20 cellular contexts compared by ENCODE assay signal in the genomic region with DNA sequence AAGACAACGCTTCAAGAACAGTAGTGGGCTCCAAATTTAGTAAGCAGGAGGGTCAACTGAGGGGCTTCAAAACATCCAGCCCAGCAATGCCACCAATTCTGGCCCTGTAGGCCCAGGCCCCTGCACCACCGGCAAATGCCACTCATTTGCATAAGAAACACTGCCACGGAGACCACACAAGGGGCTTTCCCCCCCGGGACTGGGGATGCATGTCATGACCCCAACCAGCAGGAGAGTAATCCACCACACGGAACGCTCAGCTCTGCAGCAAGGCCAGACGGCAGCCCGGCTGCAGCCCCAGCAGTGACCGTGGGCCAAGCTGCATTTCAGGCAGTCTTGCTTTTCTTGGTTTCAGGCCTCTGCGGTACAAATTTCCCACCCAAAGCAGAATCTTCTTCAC. TPM values are rescaled to one million over a fixed set of nuclear protein-coding genes. Genes with fewer than 3 reads are reported as not detected.
DNase-seq lines count a peak whose midpoint lies in the region; ATAC-seq and TF ChIP-seq lines count a peak whose summit lies in the region.
"Had no signal": no experiment of that assay in that cellular context is flagged by ENCODE, and none has a peak within 500 bp of the region (broad histone marks: within the 10 kb centered on the region; RNA-seq: fewer than 3 reads in every experiment).

No MANE protein-coding gene starts in this region.

- TF ChIP-seq CTCF in chondrocyte (IDR thresholded peaks at IDR 0.05) (no peak), nephron progenitor cell (IDR thresholded peaks at IDR 0.05) (no peak)

- H3K36me3 Mint-ChIP-seq in chondrocyte (ENCODE audit: low read depth) (peaks cover 17% of the 10 kb centered on the region), nephron progenitor cell (ENCODE audit: low read depth) (peaks cover 31% of the 10 kb centered on the region)

- no peak overlapping the region for H3K4me3 Mint-ChIP-seq in stimulated activated naive CD8-positive, alpha-beta T cell treated with anti-CD3 and anti-CD28 coated beads, Interleukin-15, amount 100 ng/mL, for 72 hours
- H3K4me3 Mint-ChIP-seq in chondrocyte (ENCODE audit: unreplicated experiment), result no peak overlapping the region
- no peak overlapping the region for H3K4me3 Mint-ChIP-seq in nephron progenitor cell
- H3K4me3 Mint-ChIP-seq: naive thymus-derived CD4-positive, alpha-beta T cell had no signal

- ATAC-seq in stimulated activated naive CD8-positive, alpha-beta T cell treated with anti-CD3 and anti-CD28 coated beads, Interleukin-15, Interleukin-2, amounts not matched to agents 100 U/mL and 50 U/mL, for 24 hours, result peak; percentile 40
- ATAC-seq in stimulated activated naive CD8-positive, alpha-beta T cell treated with anti-CD3 and anti-CD28 coated beads, Interleukin-15, amount 100 ng/mL, for 72 hours, result no peak
- ATAC-seq in HG02885 (IDR thresholded peaks at IDR 0.05; ENCODE audit: poor library complexity, unreplicated experiment), result no peak
- ATAC-seq: naive thymus-derived CD4-positive, alpha-beta T cell had no signal

- H3K27me3 Mint-ChIP-seq in stimulated activated naive CD8-positive, alpha-beta T cell treated with anti-CD3 and anti-CD28 coated beads, Interleukin-15, amount 100 ng/mL, for 72 hours, result no peaks in the 10 kb centered on the region
- H3K27me3 Mint-ChIP-seq in chondrocyte (ENCODE audit: low read depth) (no peaks in the 10 kb centered on the region), nephron progenitor cell (ENCODE audit: low read depth, poor library complexity) (peaks cover 2% of the 10 kb centered on the region)
- H3K27me3 Mint-ChIP-seq: naive thymus-derived CD4-positive, alpha-beta T cell had no signal

- no peaks in the 10 kb centered on the region for H3K9me3 Mint-ChIP-seq in stimulated activated naive CD8-positive, alpha-beta T cell treated with anti-CD3 and anti-CD28 coated beads, Interleukin-15, amount 100 ng/mL, for 72 hours
- H3K9me3 Mint-ChIP-seq in chondrocyte (ENCODE audit: low read depth) (no peaks in the 10 kb centered on the region), nephron progenitor cell (no peaks in the 10 kb centered on the region)
- H3K9me3 Mint-ChIP-seq: naive thymus-derived CD4-positive, alpha-beta T cell had no signal

- peaks cover 38% of the 10 kb centered on the region for H3K4me1 Mint-ChIP-seq in stimulated activated naive CD8-positive, alpha-beta T cell treated with anti-CD3 and anti-CD28 coated beads, Interleukin-15, amount 100 ng/mL, for 72 hours
- peaks cover 22% of the 10 kb centered on the region for H3K4me1 Mint-ChIP-seq in chondrocyte (ENCODE audit: low read depth)
- peaks cover 29% of the 10 kb centered on the region for H3K4me1 Mint-ChIP-seq in nephron progenitor cell

- DNase-seq in stimulated activated naive CD8-positive, alpha-beta T cell treated with anti-CD3 and anti-CD28 coated beads, Interleukin-15, Interleukin-2, amounts not matched to agents 100 U/mL and 50 U/mL, for 24 hours, result no peak
- DNase-seq in stimulated activated naive CD8-positive, alpha-beta T cell treated with anti-CD3 and anti-CD28 coated beads, Interleukin-15, amount 100 ng/mL, for 72 hours, result no peak
- DNase-seq in chondrocyte (ENCODE audit: low spot score) (no peak), nephron progenitor cell (peak; percentile 30), head of caudate nucleus (no peak), NCI-H1436 (lab: John Stamatoyannopoulos, UW) (no peak)
- no peak for DNase-seq in activated CD4-positive, CD25-positive, alpha-beta regulatory T cell (lab: John Stamatoyannopoulos, UW)
- DNase-seq: activated CD4-positive, alpha-beta T cell treated with anti-CD3 and anti-CD28 coated beads, Interleukin-2, amount 50 U/mL, for 1 hour; activated CD8-positive, alpha-beta memory T cell treated with anti-CD3 and anti-CD28 coated beads, Interleukin-2, amount 50 U/mL, for 48 hours; activated gamma-delta T cell treated with Interleukin-2 at 50 U/mL for 16 hours; DMS79 treated with DMSO at 0.1 percent for 48 hours; esophagus squamous epithelium; IMR-90; MG63; naive thymus-derived CD4-positive, alpha-beta T cell; NCI-H187 treated with DMSO at 0.1 percent for 48 hours; NCI-H226; stimulated activated CD4-positive, alpha-beta T cell treated with anti-CD3 and anti-CD28 coated beads, Interleukin-12 subunit alpha, Interleukin-12 subunit beta, amount 100 ng/mL, for 4 hours; transverse colon had no signal

- intact Hi-C loops in head of caudate nucleus (cut with DNase I), result no loop called here

- no peak overlapping the region for H3K27ac Mint-ChIP-seq in stimulated activated naive CD8-positive, alpha-beta T cell treated with anti-CD3 and anti-CD28 coated beads, Interleukin-15, amount 100 ng/mL, for 72 hours
- H3K27ac Mint-ChIP-seq in chondrocyte (ENCODE audit: unreplicated experiment), result peak overlapping the region; percentile 5
- peak overlapping the region; percentile 80 for H3K27ac Mint-ChIP-seq in nephron progenitor cell

RNA-seq across cellular contexts. Expression of a gene that starts 14.1 kb away (rescaled TPM):
- total RNA-seq in chondrocyte, result 24.3 to 28.1 TPM (median 24.7 TPM) in 3 replicates

RNA-seq across cellular contexts. Expression of a gene that starts 53.4 kb away (rescaled TPM):
- 8.2 to 18.6 TPM (median 17.2 TPM) in 3 replicates for total RNA-seq in chondrocyte

Comparison
In these comparisons a context has a peak if more than half of its experiments do, and no peak if none do; other contexts are left out.
1. H3K27ac Mint-ChIP-seq: peak in chondrocyte (single experiment) and nephron progenitor cell (single experiment); none in stimulated activated naive CD8-positive, alpha-beta T cell treated with anti-CD3 and anti-CD28 coated beads, Interleukin-15, amount 100 ng/mL, for 72 hours (0 of 2).